Comparison of ENCODE assay signal across 14 cellular contexts in genomic region chr2:145066795-145067194, GRCh38.
DNase-seq lines count a peak whose midpoint lies in the region; FAIRE-seq and TF ChIP-seq lines count a peak whose summit lies in the region.
"Had no signal": no experiment of that assay in that cellular context is flagged by ENCODE, and none has a peak within 500 bp of the region (broad histone marks: within the 10 kb centered on the region; RNA-seq: fewer than 3 reads in every experiment).

No MANE protein-coding gene starts in this region.

- no peak overlapping the region for H3K4me3 Mint-ChIP-seq in chondrocyte (ENCODE audit: unreplicated experiment)
- H3K4me3 Mint-ChIP-seq: activated T-helper 1 cell treated with anti-CD3 and anti-CD28 coated beads, Interleukin-12 subunit alpha, Interleukin-12 subunit beta, Interleukin-2, Interleukin-4 antibody, amounts not matched to agents 30 ng/mL and 10 ng/mL and 1 ng/mL, durations not matched to agents 14 hours and 24 hours and 36 hours; memory B cell had no signal

- H3K9me2 ChIP-seq in hepatocyte (replicated peaks; ENCODE audit: insufficient read depth) = no peaks in the 10 kb centered on the region

- H3K79me2 ChIP-seq in hepatocyte = no peaks in the 10 kb centered on the region

- H3K4me1 ChIP-seq in hepatocyte (ENCODE audit: insufficient read depth) (no peaks in the 10 kb centered on the region), uterus (no peaks in the 10 kb centered on the region), SJCRH30 (no peaks in the 10 kb centered on the region)

- H3K27ac Mint-ChIP-seq in chondrocyte (ENCODE audit: unreplicated experiment) = peak overlapping the region; percentile 91
- H3K27ac Mint-ChIP-seq: activated T-helper 1 cell treated with anti-CD3 and anti-CD28 coated beads, Interleukin-12 subunit alpha, Interleukin-12 subunit beta, Interleukin-2, Interleukin-4 antibody, amounts not matched to agents 30 ng/mL and 10 ng/mL and 1 ng/mL, durations not matched to agents 14 hours and 24 hours and 36 hours; memory B cell had no signal

- H3K27me3 Mint-ChIP-seq in chondrocyte (ENCODE audit: low read depth) = no peaks in the 10 kb centered on the region

- H3K9me3 ChIP-seq in hepatocyte (ENCODE audit: low read depth) (no peaks in the 10 kb centered on the region), uterus (no peaks in the 10 kb centered on the region), SJCRH30 (replicated peaks) (no peaks in the 10 kb centered on the region)

- no peak for DNase-seq in chondrocyte (ENCODE audit: low spot score)
- no peak for DNase-seq in hepatocyte (ENCODE audit: low spot score)
- DNase-seq in pons (ENCODE audit: low spot score) = peak; percentile 97
- DNase-seq in uterus = no peak
- no peak for DNase-seq in stimulated activated CD4-positive, alpha-beta T cell treated with anti-CD3 and anti-CD28 coated beads, Interleukin-2, amount 100 ng/mL, for 48 hours
- no peak for DNase-seq in SJCRH30
- no peak for DNase-seq in D721Med (ENCODE audit: insufficient read length, low spot score)
- DNase-seq: activated CD4-positive, CD25-positive, alpha-beta regulatory T cell treated with anti-CD3 and anti-CD28 coated beads, Interleukin-2, amount 50 U/mL, for 72 hours; NCI-H1417; NK-92 treated with Interleukin-12 subunit alpha and Interleukin-12 subunit beta, amount 100 ng/mL, for 24 hours had no signal

- H4K20me1 ChIP-seq in hepatocyte (ENCODE audit: insufficient read depth, poor library complexity, severe bottlenecking) = no peaks in the 10 kb centered on the region

- FAIRE-seq in D721Med (lab: Jason Lieb, UNC) = no peak
- FAIRE-seq: H1 had no signal

- peaks cover 47% of the 10 kb centered on the region for H3K4me1 Mint-ChIP-seq in chondrocyte (ENCODE audit: low read depth)

- WGBS in hepatocyte (ENCODE audit: low lambda C conversion rate, missing lambda C conversion rate) = 76% methylated on average over 3 of the region's 3 CpGs

- peak overlapping the region; percentile 45 for H3K27ac ChIP-seq in hepatocyte
- H3K27ac ChIP-seq in uterus = peak overlapping the region; percentile 38 to 70
- no peak overlapping the region for H3K27ac ChIP-seq in SJCRH30
- H3K27ac ChIP-seq: cardiac muscle cell had no signal

- H3K36me3 ChIP-seq in hepatocyte (replicated peaks; ENCODE audit: insufficient read depth, low read depth) (no peaks in the 10 kb centered on the region), uterus (no peaks in the 10 kb centered on the region), SJCRH30 (no peaks in the 10 kb centered on the region)
- H3K36me3 ChIP-seq: cardiac muscle cell had no signal

- TF ChIP-seq POLR2A in uterus (IDR thresholded peaks at IDR 0.05) = no peak

- H3K4me3 ChIP-seq in hepatocyte (no peak overlapping the region), uterus (no peak overlapping the region), SJCRH30 (no peak overlapping the region)
- H3K4me3 ChIP-seq: cardiac muscle cell had no signal

- H2AFZ ChIP-seq in hepatocyte = no peak overlapping the region

- TF ChIP-seq CTCF in chondrocyte (IDR thresholded peaks at IDR 0.05) (no peak), hepatocyte (IDR thresholded peaks at IDR 0.05; ENCODE audit: poor library complexity) (no peak), uterus (IDR thresholded peaks at IDR 0.05) (no peak), D721Med (IDR thresholded peaks at IDR 0.05; ENCODE audit: insufficient read depth, missing control alignments) (no peak)

- intact Hi-C loops in uterus (cut with DNase I; ENCODE audit: low total_unique reads) = no loop called here

- peaks cover 14% of the 10 kb centered on the region for H3K9me3 Mint-ChIP-seq in chondrocyte (ENCODE audit: low read depth)
- H3K9me3 Mint-ChIP-seq: memory B cell had no signal

- H3K27me3 ChIP-seq in hepatocyte (no peaks in the 10 kb centered on the region), uterus (no peaks in the 10 kb centered on the region), SJCRH30 (no peaks in the 10 kb centered on the region)
- H3K27me3 ChIP-seq: cardiac muscle cell had no signal

- peaks cover 8% of the 10 kb centered on the region for H3K36me3 Mint-ChIP-seq in chondrocyte (ENCODE audit: low read depth)
- H3K36me3 Mint-ChIP-seq: memory B cell had no signal

- no peak overlapping the region for H3K4me2 ChIP-seq in hepatocyte
